8 cellular contexts compared by ENCODE assay signal in genomic region chr18:35497334-35498197, GRCh38. TPM values are rescaled to one million over a fixed set of nuclear protein-coding genes. Genes with fewer than 3 reads are reported as not detected.
DNase-seq lines count a peak whose midpoint lies in the region; ATAC-seq, FAIRE-seq and TF ChIP-seq lines count a peak whose summit lies in the region.

INO80C (minus strand) TSS chr18:35497960; CDS start chr18:35497874, 86 bp downstream.

- H3K9me3 ChIP-seq in BE2C, result no peaks in the 10 kb centered on the region

- no peaks in the 10 kb centered on the region for H3K36me3 ChIP-seq in BE2C
- H3K36me3 ChIP-seq in kidney epithelial cell (ENCODE audit: control insufficient read depth, insufficient read depth, low read length), result no peaks in the 10 kb centered on the region

- H3K4me3 ChIP-seq in BE2C (ENCODE audit: low read depth, low read length), result peak within 1 kb of the TSS; percentile 74
- H3K4me3 ChIP-seq in kidney epithelial cell (ENCODE audit: low read depth, low read length), result peak within 1 kb of the TSS; percentile 69

- H3K27me3 ChIP-seq in BE2C (no peaks in the 10 kb centered on the region), kidney epithelial cell (ENCODE audit: control insufficient read depth, insufficient read depth, low read length) (no peaks in the 10 kb centered on the region)

- ATAC-seq in HG03442 (IDR thresholded peaks at IDR 0.05; ENCODE audit: unreplicated experiment), result peak; percentile 88

- DNase-seq in BE2C (peak; percentile 85), GM19239 (ENCODE audit: insufficient read length, low spot score) (peak; percentile 79), NCI-H510A treated with DMSO at 0.1 percent for 48 hours (lab: John Stamatoyannopoulos, UW) (peak; percentile 99), cerebellum (ENCODE audit: low spot score) (peak; percentile 91), kidney epithelial cell (ENCODE audit: low read depth) (peak; percentile 71)
- peak; percentile 85 to 86 for DNase-seq in activated CD4-positive, alpha-beta T cell treated with anti-CD3 and anti-CD28 coated beads for 24 hours (ENCODE audit: low read depth in 2 of 2)
- peak; percentile 93 for DNase-seq in stimulated activated CD4-positive, alpha-beta T cell treated with anti-CD3 and anti-CD28 coated beads, Interleukin-15, amount 100 ng/mL, for 24 hours

- H3K4me1 ChIP-seq in BE2C, result no peaks in the 10 kb centered on the region; the same call in 1 of the 2 replicates

- no peak for TF ChIP-seq CTCF in BE2C (IDR thresholded peaks at IDR 0.05; ENCODE audit: low read depth, low read length)
- TF ChIP-seq CTCF in kidney epithelial cell (IDR thresholded peaks at IDR 0.05; ENCODE audit: insufficient read depth, low read length, poor library complexity, severe bottlenecking), result no peak

- FAIRE-seq in GM19239 (lab: Jason Lieb, UNC), result peak; percentile 95

RNA-seq across cellular contexts. Expression of gene INO80C, which starts in this region (rescaled TPM):
- polyA plus RNA-seq in BE2C (2012; ENCODE audit: insufficient read depth, insufficient read length, low read depth), result 80.3 TPM
- 10.3 TPM for total RNA-seq in cerebellum
- 6.9 and 11.3 TPM in 2 replicates for total RNA-seq in kidney epithelial cell

Comparison
In these comparisons a context has a peak if more than half of its experiments do, and no peak if none do; other contexts are left out.
1. Peak in every context shown above with its lines: DNase-seq, ATAC-seq and H3K4me3 ChIP-seq.